In genomic region chr10:36608866-36609265, GRCh38 we compare ENCODE assay signal across 36 cellular contexts.
DNase-seq lines count a peak whose midpoint lies in the region; ATAC-seq, FAIRE-seq and TF ChIP-seq lines count a peak whose summit lies in the region.
"Had no signal": no experiment of that assay in that cellular context is flagged by ENCODE, and none has a peak within 500 bp of the region (broad histone marks: within the 10 kb centered on the region; RNA-seq: fewer than 3 reads in every experiment).

No MANE protein-coding gene starts in this region.

- H3K36me3 Mint-ChIP-seq in chondrocyte (ENCODE audit: low read depth) (no peaks in the 10 kb centered on the region), progenitor cell of endocrine pancreas (ENCODE audit: insufficient read depth) (no peaks in the 10 kb centered on the region)
- H3K36me3 Mint-ChIP-seq: activated naive CD4-positive, alpha-beta T cell treated with anti-CD3 and anti-CD28 coated beads, Interleukin-2, amount 50 U/mL, for 72 hours; CD4-positive, CD25-positive, alpha-beta regulatory T cell; natural killer cell treated with Interleukin-12 subunit alpha and Interleukin-12 subunit beta and Interleukin-15 and Interleukin-18, amount 100 ng/mL, for 72 hours had no signal

- H3F3A ChIP-seq in PC-3 (ENCODE audit: low read length, unreplicated experiment) = no peaks in the 10 kb centered on the region

- POLR2A ChIA-PET in A549 (lab: Yijun Ruan, JAX) = no interaction called here
- POLR2A ChIA-PET in PC-3 (lab: Charles Lee; ENCODE audit: unreplicated experiment) = interaction anchor here (0.6 kb wide), 1 partner anchor 410 kb away, joined by 3 read pairs; no protein-coding TSS in a partner anchor

- FAIRE-seq in A549 (lab: Jason Lieb, UNC) = no peak
- FAIRE-seq: A204.1, urothelium cell line had no signal

- TF ChIP-seq RAD21 in A549 (conservative IDR thresholded peaks at IDR 0.05 in 1 of 2, IDR thresholded peaks at IDR 0.05 in 1 of 2) = no peak

- H3K23ac ChIP-seq in mesenchymal stem cell (ENCODE audit: low read length in 2 of 2) = no peak overlapping the region

- H2BK12ac ChIP-seq in mesenchymal stem cell (ENCODE audit: low read length in 2 of 2) = peak overlapping the region in 1 of 2 experiments; percentile 47

- no peaks in the 10 kb centered on the region for H3K79me2 ChIP-seq in PC-3 (ENCODE audit: low read length)
- H3K79me2 ChIP-seq: hepatocyte had no signal

- peaks cover 38% of the 10 kb centered on the region for H3K4me1 Mint-ChIP-seq in chondrocyte (ENCODE audit: low read depth)
- no peaks in the 10 kb centered on the region for H3K4me1 Mint-ChIP-seq in progenitor cell of endocrine pancreas (ENCODE audit: low read depth)
- H3K4me1 Mint-ChIP-seq: CD4-positive, CD25-positive, alpha-beta regulatory T cell had no signal

- no peak overlapping the region for H2BK120ac ChIP-seq in mesenchymal stem cell (ENCODE audit: low read depth, low read length)

- no peak overlapping the region for H3K14ac ChIP-seq in mesenchymal stem cell (ENCODE audit: low read length in 2 of 2)

- H3K9ac ChIP-seq in PC-3 (ENCODE audit: low read length) = no peak overlapping the region
- no peak overlapping the region for H3K9ac ChIP-seq in mesenchymal stem cell (ENCODE audit: low read length)
- H3K9ac ChIP-seq: KMS-11 had no signal

- H4K91ac ChIP-seq in mesenchymal stem cell (ENCODE audit: low read length) = no peak overlapping the region

- no peak for TF ChIP-seq POLR2A in A549 (IDR thresholded peaks at IDR 0.05; ENCODE audit: low read length)

- no peak overlapping the region for H4K8ac ChIP-seq in mesenchymal stem cell (ENCODE audit: low read length)

- peaks cover 2% of the 10 kb centered on the region for H3K9me3 Mint-ChIP-seq in chondrocyte (ENCODE audit: low read depth)
- H3K9me3 Mint-ChIP-seq in progenitor cell of endocrine pancreas (ENCODE audit: low read depth) = no peaks in the 10 kb centered on the region

- H3K79me1 ChIP-seq in mesenchymal stem cell (replicated peaks; ENCODE audit: low read length, poor library complexity, severe bottlenecking) = no peaks in the 10 kb centered on the region

- H3K4me3 Mint-ChIP-seq in chondrocyte (ENCODE audit: unreplicated experiment) (no peak overlapping the region), progenitor cell of endocrine pancreas (ENCODE audit: low read depth) (no peak overlapping the region)
- H3K4me3 Mint-ChIP-seq: CD4-positive, CD25-positive, alpha-beta regulatory T cell; natural killer cell treated with Interleukin-12 subunit alpha and Interleukin-12 subunit beta and Interleukin-15 and Interleukin-18, amount 100 ng/mL, for 72 hours had no signal

- H3K27ac Mint-ChIP-seq in chondrocyte (ENCODE audit: unreplicated experiment) = peak overlapping the region; percentile 42
- no peak overlapping the region for H3K27ac Mint-ChIP-seq in progenitor cell of endocrine pancreas
- H3K27ac Mint-ChIP-seq: activated naive CD4-positive, alpha-beta T cell treated with anti-CD3 and anti-CD28 coated beads, Interleukin-2, amount 50 U/mL, for 72 hours; CD4-positive, CD25-positive, alpha-beta regulatory T cell; natural killer cell treated with Interleukin-12 subunit alpha and Interleukin-12 subunit beta and Interleukin-15 and Interleukin-18, amount 100 ng/mL, for 72 hours had no signal

- no peak overlapping the region for H3K4ac ChIP-seq in mesenchymal stem cell (ENCODE audit: low read depth in 1 of 2, low read length in 2 of 2)

- H3K4me1 ChIP-seq in A549 = peaks cover 26% of the 10 kb centered on the region
- H3K4me1 ChIP-seq in PC-3 (ENCODE audit: insufficient read depth, low read length) = peaks cover 32% of the 10 kb centered on the region
- H3K4me1 ChIP-seq in mesenchymal stem cell (ENCODE audit: control insufficient read depth, insufficient read depth, low read depth, low read length) = peaks cover 3% of the 10 kb centered on the region
- H3K4me1 ChIP-seq in heart right ventricle = no peaks in the 10 kb centered on the region
- H3K4me1 ChIP-seq: gastrocnemius medialis, lower lobe of right lung, testis had no signal

- peak overlapping the region; percentile 58 for H3K4me2 ChIP-seq in A549
- H3K4me2 ChIP-seq in PC-3 (ENCODE audit: low read length) = peak overlapping the region; percentile 4; the same call in 1 of the 2 replicates
- H3K4me2 ChIP-seq in mesenchymal stem cell (ENCODE audit: low read length, poor library complexity, severe bottlenecking) = no peak overlapping the region
- H3K4me2 ChIP-seq: hepatocyte, KMS-11 had no signal

- intact Hi-C loops in PC-3 (cut with micrococcal nuclease) (loop anchor here (10.0 kb wide), 1 partner anchor 974 kb away; no protein-coding TSS in a partner anchor), heart right ventricle (cut with DNase I) (no loop called here)

- H3K9me3 ChIP-seq in A549 (no peaks in the 10 kb centered on the region), PC-3 (ENCODE audit: low read length) (no peaks in the 10 kb centered on the region), mesenchymal stem cell (ENCODE audit: control insufficient read depth, low read length) (no peaks in the 10 kb centered on the region), heart right ventricle (no peaks in the 10 kb centered on the region)
- H3K9me3 ChIP-seq: gastrocnemius medialis, lower lobe of right lung, ovary, testis had no signal

- H3K4me3 ChIP-seq in A549 (no peak overlapping the region), PC-3 (ENCODE audit: low read length) (no peak overlapping the region), mesenchymal stem cell (ENCODE audit: insufficient read depth in 1 of 2, low read depth in 1 of 2, low read length in 2 of 2) (no peak overlapping the region), heart right ventricle (no peak overlapping the region)
- H3K4me3 ChIP-seq: gastrocnemius medialis, hepatocyte, lower lobe of right lung, mucosa of descending colon, ovary, testis had no signal

- in situ Hi-C loops in KBM-7 (cut with MboI; ENCODE audit: low pct_unique_long_range_greater_than_20kb, low sequenced_read_pairs) = no loop called here

- BruUV-seq in PC-3 (replicated peaks; lab: Mats Ljungman, UMichigan) = no TSS peak

- DNase-seq in A549 (ENCODE audit: low read depth in 1 of 2, low spot score in 1 of 2) = no peak
- DNase-seq in PC-3 = peak; percentile 81
- DNase-seq in chondrocyte (ENCODE audit: low spot score) = no peak
- DNase-seq in mesenchymal stem cell = peak; percentile 15
- no peak for DNase-seq in progenitor cell of endocrine pancreas (ENCODE audit: low spot score, unreplicated experiment)
- DNase-seq in KBM-7 = no peak
- DNase-seq in heart right ventricle = no peak
- DNase-seq: activated CD4-positive, alpha-beta T cell treated with anti-CD3 and anti-CD28 coated beads for 48 hours; AML-193; aorta; caudate nucleus; CD4-positive, CD25-positive, alpha-beta regulatory T cell; gastrocnemius medialis; H7; lower lobe of right lung; mucosa of descending colon; NCI-H1417 treated with DMSO at 0.1 percent for 48 hours; NCI-H2081 treated with DMSO at 0.1 percent for 48 hours; NCI-H526 treated with DMSO at 0.1 percent for 48 hours; ovary; SHP77; stimulated activated CD4-positive, alpha-beta T cell treated with anti-CD3 and anti-CD28 coated beads, Interleukin-2, amount 100 ng/mL, for 24 hours; stimulated activated naive CD8-positive, alpha-beta T cell treated with anti-CD3 and anti-CD28 coated beads, Interleukin-15, Interleukin-2, amounts not matched to agents 100 U/mL and 50 U/mL, for 24 hours; SW 1271; T-helper 9 cell; testis; WERI-Rb-1 had no signal

- H3K18ac ChIP-seq in mesenchymal stem cell (ENCODE audit: low read depth in 1 of 2, low read length in 2 of 2) = no peak overlapping the region

- H4K20me1 ChIP-seq in PC-3 (ENCODE audit: low read length) = no peaks in the 10 kb centered on the region

- H3K27ac ChIP-seq in A549 (peak overlapping the region; percentile 27 to 49; a peak in 4 of 6 replicates), PC-3 (ENCODE audit: low read length) (peak overlapping the region; percentile 2; the same call in 1 of the 2 replicates), mesenchymal stem cell (ENCODE audit: low read length, poor library complexity, severe bottlenecking) (no peak overlapping the region), heart right ventricle (no peak overlapping the region)
- H3K27ac ChIP-seq: gastrocnemius medialis, hepatocyte, HL-60, KMS-11, lower lobe of right lung, ovary, testis, WERI-Rb-1 had no signal

- TF ChIP-seq CTCF in A549 (IDR thresholded peaks at IDR 0.05) = no peak
- TF ChIP-seq CTCF in PC-3 (conservative IDR thresholded peaks at IDR 0.05; ENCODE audit: low read depth, low read length) = no peak
- no peak for TF ChIP-seq CTCF in chondrocyte (IDR thresholded peaks at IDR 0.05)
- no peak for TF ChIP-seq CTCF in progenitor cell of endocrine pancreas (IDR thresholded peaks at IDR 0.05; ENCODE audit: unreplicated experiment)
- TF ChIP-seq CTCF in heart right ventricle (IDR thresholded peaks at IDR 0.05) = no peak

- H2BK15ac ChIP-seq in mesenchymal stem cell (ENCODE audit: low read depth, poor library complexity, severe bottlenecking) = no peak overlapping the region

- CTCF ChIA-PET in A549 (lab: Yijun Ruan, JAX) (no interaction called here), PC-3 (lab: Charles Lee) (no interaction called here)

- H2AK5ac ChIP-seq in mesenchymal stem cell (ENCODE audit: low read length, severe bottlenecking) = no peak overlapping the region

- WGBS in A549 (ENCODE audit: missing lambda C conversion rate) = 57% methylated on average over 4 of the region's 4 CpGs
- 67% methylated on average over 4 of the region's 4 CpGs for WGBS in mesenchymal stem cell
- WGBS in heart right ventricle, 2 donors = 69 to 82% methylated on average over 4 of the region's 4 CpGs

- H3K9me2 ChIP-seq in PC-3 (replicated peaks; ENCODE audit: low read length) = no peaks in the 10 kb centered on the region

- H2AFZ ChIP-seq in PC-3 (ENCODE audit: low read length) (no peak overlapping the region), mesenchymal stem cell (ENCODE audit: low read depth, low read length) (no peak overlapping the region)
- H2AFZ ChIP-seq: hepatocyte had no signal

- H2BK5ac ChIP-seq in mesenchymal stem cell (ENCODE audit: low read depth, low read length, poor library complexity, severe bottlenecking) = no peak overlapping the region

- H3K36me3 ChIP-seq in PC-3 (ENCODE audit: low read depth, low read length) (no peaks in the 10 kb centered on the region), mesenchymal stem cell (ENCODE audit: control insufficient read depth in 1 of 2, insufficient read depth in 2 of 2, low read depth in 1 of 2, low read length in 2 of 2) (no peaks in the 10 kb centered on the region), heart right ventricle (no peaks in the 10 kb centered on the region)
- H3K36me3 ChIP-seq: gastrocnemius medialis, lower lobe of right lung, ovary, WERI-Rb-1 had no signal

- ATAC-seq in A549 (peak in 1 of 2 experiments; percentile 44; a peak in 3 of 6 replicates), PC-3 (peak; percentile 73), heart right ventricle (no peak)
- no peak for ATAC-seq in activated CD4-positive, CD25-positive, alpha-beta regulatory T cell treated with anti-CD3 and anti-CD28 coated beads, Interleukin-2, amount 50 U/mL, for 24 hours
- ATAC-seq: activated naive CD4-positive, alpha-beta T cell treated with anti-CD3 and anti-CD28 coated beads, Interleukin-2, amount 50 U/mL, for 72 hours; gastrocnemius medialis; lower lobe of right lung; mucosa of descending colon; natural killer cell treated with Interleukin-12 subunit alpha and Interleukin-12 subunit beta and Interleukin-15 and Interleukin-18, amount 100 ng/mL, for 72 hours; Panc1; stimulated activated naive CD8-positive, alpha-beta T cell treated with anti-CD3 and anti-CD28 coated beads, Interleukin-15, Interleukin-2, amounts not matched to agents 100 U/mL and 50 U/mL, for 24 hours had no signal

- H3K27me3 ChIP-seq in PC-3 (ENCODE audit: low read length) (no peaks in the 10 kb centered on the region), mesenchymal stem cell (ENCODE audit: control insufficient read depth in 1 of 2, insufficient read depth in 1 of 2, low read length in 2 of 2) (no peaks in the 10 kb centered on the region), heart right ventricle (no peaks in the 10 kb centered on the region)
- H3K27me3 ChIP-seq: gastrocnemius medialis, hepatocyte, ovary, testis had no signal

- TF ChIP-seq EP300 in A549 (IDR thresholded peaks at IDR 0.05) = no peak

- H3K27me3 Mint-ChIP-seq in chondrocyte (ENCODE audit: low read depth) (no peaks in the 10 kb centered on the region), progenitor cell of endocrine pancreas (no peaks in the 10 kb centered on the region)
- H3K27me3 Mint-ChIP-seq: CD4-positive, CD25-positive, alpha-beta regulatory T cell; natural killer cell treated with Interleukin-12 subunit alpha and Interleukin-12 subunit beta and Interleukin-15 and Interleukin-18, amount 100 ng/mL, for 72 hours had no signal

Comparison
In these comparisons a context has a peak if more than half of its experiments do, and no peak if none do; other contexts are left out.
1. DNase-seq: peak in PC-3 (single experiment) and mesenchymal stem cell (single experiment); none in A549 (0 of 2), chondrocyte (single experiment), progenitor cell of endocrine pancreas (single experiment), KBM-7 (single experiment) and heart right ventricle (0 of 2).
2. H3K27ac ChIP-seq: peak in A549 (2 of 2) and PC-3 (single experiment); none in mesenchymal stem cell (single experiment) and heart right ventricle (0 of 10).